ENCODE assay signal across 14 cellular contexts in genomic region chr6:75528423-75528822, GRCh38. TPM values are rescaled to one million over a fixed set of nuclear protein-coding genes. Genes with fewer than 3 reads are reported as not detected.
DNase-seq lines count a peak whose midpoint lies in the region; ATAC-seq and TF ChIP-seq lines count a peak whose summit lies in the region.
"Had no signal": no experiment of that assay in that cellular context is flagged by ENCODE, and none has a peak within 500 bp of the region (broad histone marks: within the 10 kb centered on the region; RNA-seq: fewer than 3 reads in every experiment).

No MANE protein-coding gene starts in this region.

- peak; percentile 94 for ATAC-seq in omental fat pad (ENCODE audit: low FRiP score)
- ATAC-seq: GM12878 had no signal

- TF ChIP-seq CTCF in omental fat pad (IDR thresholded peaks at IDR 0.05) (no peak), GM10248 (IDR thresholded peaks at IDR 0.05; ENCODE audit: control extremely low read depth, extremely low read depth, low read depth, missing control alignments) (no peak)

- DNase-seq in GM04503 (ENCODE audit: low read depth) (peak; percentile 50), NOMO-1 treated with DMSO at 0.1 percent for 48 hours (lab: John Stamatoyannopoulos, UW; ENCODE audit: unreplicated experiment) (peak; percentile 76), fibroblast of peridontal ligament (ENCODE audit: extremely low read depth) (peak; percentile 25), omental fat pad (ENCODE audit: low spot score) (no peak), DMS79 treated with DMSO at 0.1 percent for 48 hours (lab: John Stamatoyannopoulos, UW) (no peak), SK-N-DZ (ENCODE audit: low spot score) (no peak), SHP77 treated with DMSO at 0.1 percent for 48 hours (lab: John Stamatoyannopoulos, UW) (no peak), GM10248 (ENCODE audit: extremely low spot score) (no peak)
- DNase-seq: activated CD4-positive, alpha-beta T cell treated with anti-CD3 and anti-CD28 coated beads, Interleukin-2, amount 50 U/mL, for 1 hour; activated naive CD4-positive, alpha-beta T cell treated with anti-CD3 and anti-CD28 coated beads, Interleukin-2, amount 10 ng/mL, durations not matched to agents 7 days and 5 days; NCI-H1694; uterus had no signal

- POLR2A ChIA-PET in GM10248 (lab: Yijun Ruan, JAX) = no interaction called here

- CTCF ChIA-PET in GM10248 (lab: Yijun Ruan, JAX) = interaction anchor here (1.0 to 4.4 kb wide), 17 partner anchors 9 to 320 kb away, joined by 3 to 49 read pairs (median 4); no protein-coding TSS in a partner anchor

RNA-seq across cellular contexts. Expression of gene FILIP1, which starts 34.8 kb away (rescaled TPM):
- 10 to 100 TPM in 1 of 4 donors, 1 to 10 TPM in 3; 3.0 to 15.9 (median 5.7) TPM for total RNA-seq in omental fat pad
- 0.03 and 0.37 TPM in 2 replicates for polyA plus RNA-seq in SK-N-DZ (2014; cell fraction: cytosol; rRNA removed)
- polyA plus RNA-seq in SK-N-DZ (2014; cell fraction: nucleus; rRNA removed) = 0.07 and 0.18 TPM in 2 replicates
- total RNA-seq: RPMI7951 had no signal

Comparison
In these comparisons a context has a peak if more than half of its experiments do, and no peak if none do; other contexts are left out.
1. DNase-seq: peak in GM04503 (single experiment), NOMO-1 treated with DMSO at 0.1 percent for 48 hours (single experiment) and fibroblast of peridontal ligament (single experiment); none in omental fat pad (single experiment), DMS79 treated with DMSO at 0.1 percent for 48 hours (single experiment), SK-N-DZ (single experiment), SHP77 treated with DMSO at 0.1 percent for 48 hours (single experiment) and GM10248 (single experiment).